1 cellular context compared by ENCODE assay signal in genomic region chr14:103121846-103122577, GRCh38.
TF ChIP-seq lines count a peak whose summit lies in the region.

No MANE protein-coding gene starts in this region.

TF ChIP-seq in SK-N-SH, 30 proteins besides CTCF, POLR2A, EP300 and RAD21 (continued from another document):
- TF ChIP-seq JUND (IDR thresholded peaks at IDR 0.05) (no peak; the same call in 1 of the 2 replicates), PBX3 (IDR thresholded peaks at IDR 0.05) (peak; percentile 99), TAF1 (IDR thresholded peaks at IDR 0.05; ENCODE audit: borderline replicate concordance, low read depth, low read length) (no peak; the same call in 1 of the 2 replicates), REST (IDR thresholded peaks at IDR 0.05; ENCODE audit: low read depth, low read length) (peak; percentile 55; the same call in 1 of the 2 replicates), CHD2 (IDR thresholded peaks at IDR 0.05; ENCODE audit: low read length, partially characterized antibody) (peak; percentile 27), ELF1 (IDR thresholded peaks at IDR 0.05) (peak; percentile 39; the same call in 1 of the 2 replicates), EZH2phosphoT487 (IDR thresholded peaks at IDR 0.05; ENCODE audit: borderline replicate concordance, low read depth) (no peak), POLR2AphosphoS5 (IDR thresholded peaks at IDR 0.05; ENCODE audit: low read depth, low read length) (peak; percentile 48; the same call in 1 of the 2 replicates), YY1 (IDR thresholded peaks at IDR 0.05; ENCODE audit: low read depth) (no peak), USF2 (IDR thresholded peaks at IDR 0.05; ENCODE audit: borderline replicate concordance, low read depth, low read length) (no peak), RXRA (IDR thresholded peaks at IDR 0.05; ENCODE audit: borderline replicate concordance, low read depth) (peak; percentile 72; the same call in 1 of the 2 replicates), ZBTB33 (IDR thresholded peaks at IDR 0.05; ENCODE audit: borderline replicate concordance, low read depth) (no peak), FOXJ3 (CRISPR knock-in tag; IDR thresholded peaks at IDR 0.05) (no peak), TCF12 (IDR thresholded peaks at IDR 0.05) (peak; percentile 77), SIN3A (IDR thresholded peaks at IDR 0.05; ENCODE audit: borderline replicate concordance, low read depth, low read length) (peak; percentile 81; the same call in 1 of the 2 replicates)
